23 cellular contexts compared by ENCODE assay signal in genomic region chr13:109235901-109236300, GRCh38.
"Had no signal": no experiment of that assay in that cellular context is flagged by ENCODE, and none has a peak within 500 bp of the region (broad histone marks: within the 10 kb centered on the region; RNA-seq: fewer than 3 reads in every experiment).

No MANE protein-coding gene starts in this region.

- H3K27me3 ChIP-seq: adrenal gland, ascending aorta, brain microvascular endothelial cell, hepatocyte, thyroid gland had no signal

- H3K36me3 ChIP-seq: adrenal gland, ascending aorta, brain microvascular endothelial cell, thyroid gland, WERI-Rb-1 had no signal

- H3K4me3 ChIP-seq: adrenal gland, ascending aorta, coronary artery, hepatocyte, thyroid gland had no signal

- H3K27ac ChIP-seq: adrenal gland, ascending aorta, brain microvascular endothelial cell, coronary artery, hepatocyte, parathyroid adenoma, thyroid gland, WERI-Rb-1 had no signal

- H3K4me1 ChIP-seq: adrenal gland, ascending aorta, parathyroid adenoma, thyroid gland had no signal

- DNase-seq: activated CD4-positive, alpha-beta T cell treated with anti-CD3 and anti-CD28 coated beads, Interleukin-2, amount 50 U/mL, for 4 hours; activated CD4-positive, CD25-positive, alpha-beta regulatory T cell treated with anti-CD3 and anti-CD28 coated beads, Interleukin-2, amount 50 U/mL, for 72 hours; activated CD8-positive, alpha-beta memory T cell treated with anti-CD3 and anti-CD28 coated beads for 24 hours; activated CD8-positive, alpha-beta memory T cell treated with anti-CD3 and anti-CD28 coated beads, Interleukin-2, amount 50 U/mL, for 4 hours; activated naive CD4-positive, alpha-beta T cell; activated T-cell treated with anti-CD3 and anti-CD28 coated beads, Interleukin-2, amount 50 U/mL, for 24 hours; adrenal gland; brain microvascular endothelial cell; foreskin melanocyte; immature natural killer cell; left ventricle myocardium superior; nephron progenitor cell; right cardiac atrium; stimulated activated CD4-positive, alpha-beta T cell treated with anti-CD3 and anti-CD28 coated beads, Interleukin-4, amount 100 ng/mL, for 4 hours; substantia nigra; T-helper 1 cell; thyroid gland; WERI-Rb-1 had no signal

- ATAC-seq: activated T-helper 17 cell treated with anti-CD3 and anti-CD28 coated beads, Interleukin-2, amount 50 U/mL, for 72 hours; left ventricle myocardium superior had no signal

- H3K9me3 ChIP-seq: adrenal gland, ascending aorta, thyroid gland had no signal
